ENCODE assay signal across 15 cellular contexts in the genomic region with DNA sequence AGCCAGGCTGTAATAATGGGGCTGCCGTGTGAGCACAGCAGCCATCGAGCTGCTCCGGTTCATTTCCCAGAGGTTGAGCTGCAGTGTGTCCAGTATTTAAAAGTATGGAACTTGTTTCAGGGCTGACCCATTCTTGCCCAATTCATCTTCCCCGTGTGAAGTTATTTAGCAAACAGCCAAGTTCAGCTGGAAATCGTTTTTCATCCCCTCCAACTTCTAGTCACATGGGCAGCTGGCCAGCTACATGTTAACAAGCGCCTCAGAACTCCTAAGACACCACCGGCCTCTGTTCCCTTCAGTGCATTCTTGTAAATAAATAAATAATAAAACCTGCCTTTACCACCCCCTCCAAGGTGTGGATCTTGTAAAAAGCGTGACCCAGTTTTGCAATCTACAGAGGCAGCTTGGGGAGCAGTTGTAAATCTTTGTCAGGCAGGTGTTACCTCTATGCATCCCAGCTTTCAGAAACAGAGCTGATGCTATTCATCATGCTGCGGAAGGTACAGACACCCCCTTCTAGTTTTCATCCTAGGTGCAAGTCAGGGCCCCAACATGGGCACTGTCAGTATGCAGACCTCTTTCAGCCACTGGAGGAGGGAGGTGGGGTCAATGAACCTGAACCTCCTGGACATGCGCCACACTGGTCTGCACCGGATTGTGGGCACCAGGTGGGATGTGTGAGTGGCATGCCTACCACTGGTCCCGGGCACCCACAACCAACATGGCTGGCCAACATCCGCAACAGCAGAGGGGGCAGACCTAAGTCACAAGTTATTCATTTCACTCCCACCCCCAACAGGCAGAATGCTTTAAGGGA. TPM values are rescaled to one million over a fixed set of nuclear protein-coding genes. Genes with fewer than 3 reads are reported as not detected.
"Had no signal": no experiment of that assay in that cellular context is flagged by ENCODE, and none has a peak within 500 bp of the region (broad histone marks: within the 10 kb centered on the region; RNA-seq: fewer than 3 reads in every experiment).

No MANE protein-coding gene starts in this region.

- DNase-seq: activated CD4-positive, alpha-beta memory T cell treated with anti-CD3 and anti-CD28 coated beads, Interleukin-2, amount 10 ng/mL, durations not matched to agents 7 days and 5 days; activated CD4-positive, alpha-beta T cell treated with anti-CD3 and anti-CD28 coated beads for 4 hours; activated naive CD4-positive, alpha-beta T cell treated with anti-CD3 and anti-CD28 coated beads, Interleukin-2, amount 10 ng/mL, durations not matched to agents 7 days and 5 days; activated T-cell treated with anti-CD3 and anti-CD28 coated beads, Interleukin-2, amount 50 U/mL, for 24 hours; left ventricle myocardium inferior; occipital lobe; psoas muscle; stimulated activated CD4-positive, alpha-beta T cell treated with anti-CD3 and anti-CD28 coated beads, Interleukin-12 subunit alpha, Interleukin-12 subunit beta, amount 100 ng/mL, for 4 hours; stimulated activated CD4-positive, alpha-beta T cell treated with anti-CD3 and anti-CD28 coated beads, Interleukin-2, amount 100 ng/mL, for 24 hours; stomach; T-helper 2 cell had no signal

- H3K4me3 ChIP-seq: cardiac muscle cell, left ventricle myocardium inferior, psoas muscle, stomach, thoracic aorta had no signal

- H3K9me3 ChIP-seq: left ventricle myocardium inferior, psoas muscle, stomach, thoracic aorta had no signal

- H3K4me1 ChIP-seq: psoas muscle had no signal

- H3K27ac ChIP-seq: cardiac muscle cell, left ventricle myocardium inferior, psoas muscle, thoracic aorta had no signal

- H3K27me3 ChIP-seq: cardiac muscle cell, stomach had no signal

- ATAC-seq: natural killer cell treated with Interleukin-12 subunit alpha and Interleukin-12 subunit beta and Interleukin-15 and Interleukin-18, amount 100 ng/mL, for 72 hours; psoas muscle; WTC11 had no signal

RNA-seq across cellular contexts. Expression of a gene that starts 18.7 kb away (rescaled TPM):
- total RNA-seq: activated CD4-positive, alpha-beta memory T cell treated with anti-CD3 and anti-CD28 coated beads, Interleukin-2, amount 10 ng/mL, durations not matched to agents 7 days and 5 days; cardiac muscle cell; left ventricle myocardium inferior; natural killer cell treated with Interleukin-12 subunit alpha and Interleukin-12 subunit beta and Interleukin-15 and Interleukin-18, amount 100 ng/mL, for 72 hours; occipital lobe; psoas muscle; stomach; thoracic aorta; WTC11 had no signal
